13 cellular contexts compared by ENCODE assay signal in genomic region chr1:223742861-223743517, GRCh38. TPM values are rescaled to one million over a fixed set of nuclear protein-coding genes. Genes with fewer than 3 reads are reported as not detected.
DNase-seq lines count a peak whose midpoint lies in the region; ATAC-seq and TF ChIP-seq lines count a peak whose summit lies in the region.
"Had no signal": no experiment of that assay in that cellular context is flagged by ENCODE, and none has a peak within 500 bp of the region (broad histone marks: within the 10 kb centered on the region; RNA-seq: fewer than 3 reads in every experiment).

No MANE protein-coding gene starts in this region.

- H3K27ac Mint-ChIP-seq in CD4-positive, alpha-beta T cell, result no peak overlapping the region

- no peak overlapping the region for H3K4ac ChIP-seq in neuronal stem cell (ENCODE audit: low read length)

- H3K14ac ChIP-seq in neuronal stem cell (ENCODE audit: low read length), result no peak overlapping the region

- H2AFZ ChIP-seq in neuronal stem cell (ENCODE audit: low read length), result no peak overlapping the region
- H2AFZ ChIP-seq: GM23248 had no signal

- no peak overlapping the region for H4K91ac ChIP-seq in neuronal stem cell (ENCODE audit: low read depth, low read length, poor library complexity)

- in situ Hi-C loops in brain microvascular endothelial cell (cut with HindIII; ENCODE audit: low pct_ligation_motif_present, low sequenced_read_pairs), result no loop called here

- H3K4me3 Mint-ChIP-seq in CD4-positive, alpha-beta T cell, result no peak overlapping the region

- no peak for TF ChIP-seq CTCF in brain microvascular endothelial cell (IDR thresholded peaks at IDR 0.05; ENCODE audit: low read depth, low read length, missing control alignments)
- no peak for TF ChIP-seq CTCF in CD4-positive, alpha-beta T cell (IDR thresholded peaks at IDR 0.05)

- H3K18ac ChIP-seq in neuronal stem cell (ENCODE audit: low read length), result no peak overlapping the region

- peaks cover 62% of the 10 kb centered on the region for H3K36me3 Mint-ChIP-seq in CD4-positive, alpha-beta T cell (ENCODE audit: low read depth)

- no peak overlapping the region for H2BK15ac ChIP-seq in neuronal stem cell (ENCODE audit: low read length)

- H3K23ac ChIP-seq in neuronal stem cell (ENCODE audit: low read depth, low read length, poor library complexity), result peak overlapping the region; percentile 18

- H3K4me1 Mint-ChIP-seq in CD4-positive, alpha-beta T cell (ENCODE audit: low read depth), result peaks cover 7% of the 10 kb centered on the region

- DNase-seq in NCI-H1436 (lab: John Stamatoyannopoulos, UW) (peak; percentile 2), NCI-H1436 treated with DMSO at 0.1 percent for 48 hours (lab: John Stamatoyannopoulos, UW) (no peak), NCI-H2029 treated with DMSO at 0.1 percent for 48 hours (lab: John Stamatoyannopoulos, UW) (peak; percentile 17), brain microvascular endothelial cell (no peak), neuronal stem cell (ENCODE audit: low spot score) (no peak)
- DNase-seq in CD4-positive, alpha-beta T cell, result no peak
- DNase-seq in stimulated activated naive CD4-positive, alpha-beta T cell (lab: John Stamatoyannopoulos, UW), result no peak
- DNase-seq: cortex of kidney, GM23248 had no signal

- ATAC-seq in CD4-positive, alpha-beta T cell (ENCODE audit: poor library complexity), result no peak
- ATAC-seq in HG03139 (IDR thresholded peaks at IDR 0.05; ENCODE audit: unreplicated experiment), result no peak
- ATAC-seq: GM12878 had no signal

- CTCF ChIA-PET in CD4-positive, alpha-beta T cell (lab: Charles Lee), result no interaction called here

- no peak overlapping the region for H4K8ac ChIP-seq in neuronal stem cell (ENCODE audit: low read depth, low read length)

- H3K27ac ChIP-seq in brain microvascular endothelial cell, result peak overlapping the region; percentile 24
- no peak overlapping the region for H3K27ac ChIP-seq in neuronal stem cell (replicated peaks; ENCODE audit: low read length)
- no peak overlapping the region for H3K27ac ChIP-seq in CD4-positive, alpha-beta T cell (ENCODE audit: low read depth, low read length)
- H3K27ac ChIP-seq: GM23248, neutrophil, SJSA1 had no signal

- no peaks in the 10 kb centered on the region for H3K27me3 Mint-ChIP-seq in CD4-positive, alpha-beta T cell

- no peaks in the 10 kb centered on the region for H3K4me1 ChIP-seq in neuronal stem cell (ENCODE audit: control insufficient read depth in 2 of 2, insufficient read depth in 1 of 2, low read depth in 1 of 2, low read length in 2 of 2)

- no peak overlapping the region for H3K4me3 ChIP-seq in brain microvascular endothelial cell (ENCODE audit: low read depth, low read length)
- H3K4me3 ChIP-seq in neuronal stem cell (ENCODE audit: low read length in 2 of 2), result no peak overlapping the region
- H3K4me3 ChIP-seq: GM12878, GM23248, SJSA1 had no signal

- H3K79me1 ChIP-seq in neuronal stem cell (ENCODE audit: low read depth, low read length), result no peaks in the 10 kb centered on the region

- POLR2A ChIA-PET in CD4-positive, alpha-beta T cell (lab: Charles Lee), result no interaction called here

- H3K4me2 ChIP-seq in neuronal stem cell (ENCODE audit: insufficient read depth, low read length, poor library complexity, severe bottlenecking), result no peak overlapping the region

- H3K27me3 ChIP-seq in brain microvascular endothelial cell (replicated peaks) (no peaks in the 10 kb centered on the region), neuronal stem cell (ENCODE audit: control insufficient read depth in 3 of 3, insufficient read depth in 3 of 3, low read depth in 1 of 3, low read length in 3 of 3) (peaks cover 0 to under 1% (median 0%) of the 10 kb centered on the region in 3 experiments)
- H3K27me3 ChIP-seq in CD4-positive, alpha-beta T cell (ENCODE audit: control insufficient read depth, insufficient read depth, low read length), result no peaks in the 10 kb centered on the region
- H3K27me3 ChIP-seq: neutrophil, SJSA1 had no signal

- intact Hi-C loops in CD4-positive, alpha-beta T cell (cut with DNase I, micrococcal nuclease), result loop anchor here in 1 of 2 experiments (10.0 kb wide), 1 partner anchor 618 kb away; no protein-coding TSS in a partner anchor

- H2BK5ac ChIP-seq in neuronal stem cell (ENCODE audit: low read length), result no peak overlapping the region

- H3K36me3 ChIP-seq in brain microvascular endothelial cell (replicated peaks) (peaks cover 72% of the 10 kb centered on the region), neuronal stem cell (replicated peaks in 1 of 2; ENCODE audit: control insufficient read depth in 2 of 2, insufficient read depth in 2 of 2, low read length in 2 of 2) (peaks cover 28 to 66% of the 10 kb centered on the region in 2 donors)
- H3K36me3 ChIP-seq: neutrophil had no signal

- no peaks in the 10 kb centered on the region for H3K9me3 Mint-ChIP-seq in CD4-positive, alpha-beta T cell

- no peaks in the 10 kb centered on the region for H3K9me3 ChIP-seq in neuronal stem cell (replicated peaks in 1 of 2; ENCODE audit: control insufficient read depth in 2 of 2, insufficient read depth in 1 of 2, low read depth in 1 of 2, low read length in 2 of 2)
- H3K9me3 ChIP-seq in CD4-positive, alpha-beta T cell (ENCODE audit: control insufficient read depth, low read length), result no peaks in the 10 kb centered on the region
- H3K9me3 ChIP-seq: neutrophil, SJSA1 had no signal

- H3K9ac ChIP-seq in neuronal stem cell (ENCODE audit: low read depth, low read length, poor library complexity), result no peak overlapping the region
- H3K9ac ChIP-seq: GM23248 had no signal

- H2BK12ac ChIP-seq in neuronal stem cell (ENCODE audit: low read length), result no peak overlapping the region

- no peak overlapping the region for H2AK5ac ChIP-seq in neuronal stem cell (ENCODE audit: low read depth, low read length)

- no CpG with 5 or more reads among the region's 9 CpGs for WGBS in neuronal stem cell (ENCODE audit: extremely low coverage in 2 of 2, insufficient read length in 2 of 2, insufficient replicate concordance in 1 of 2), 2 donors

- H2BK120ac ChIP-seq in neuronal stem cell (ENCODE audit: low read depth, low read length), result no peak overlapping the region

RNA-seq across cellular contexts. Expression of gene CAPN2, which starts 30.6 kb away (rescaled TPM):
- 50.4 TPM for polyA plus RNA-seq in neuronal stem cell (2013, experiment 1 of 2)
- polyA plus RNA-seq in neuronal stem cell (2013, experiment 2 of 2), result 50.8 TPM
- total RNA-seq in CD4-positive, alpha-beta T cell, result 100 to 1,000 TPM; 110 to 114 TPM

Comparison
In these comparisons a context has a peak if more than half of its experiments do, and no peak if none do; other contexts are left out.
1. DNase-seq: peak in NCI-H1436 (single experiment) and NCI-H2029 treated with DMSO at 0.1 percent for 48 hours (single experiment); none in NCI-H1436 treated with DMSO at 0.1 percent for 48 hours (single experiment), brain microvascular endothelial cell (single experiment), neuronal stem cell (single experiment), CD4-positive, alpha-beta T cell (0 of 10) and stimulated activated naive CD4-positive, alpha-beta T cell (0 of 6).